Comparison of ENCODE assay signal across 1 cellular context in genomic region chr18:159037-159652, GRCh38.
TF ChIP-seq lines count a peak whose summit lies in the region.

No MANE protein-coding gene starts in this region.

TF ChIP-seq in K562, 482 proteins besides CTCF, POLR2A, EP300 and RAD21 (continued from another document):
- TF ChIP-seq CHD4 (IDR thresholded peaks at IDR 0.05; ENCODE audit: insufficient read depth, insufficient replicate concordance, low read depth, low read length, poor library complexity, severe bottlenecking) = no peak
- no peak for TF ChIP-seq TOE1 (IDR thresholded peaks at IDR 0.05; ENCODE audit: borderline replicate concordance)
- TF ChIP-seq TOE1 (CRISPR knock-in tag; IDR thresholded peaks at IDR 0.05; ENCODE audit: borderline replicate concordance, low read depth) = 0 out of 2 replicates have a peak, but pooled peaks have one; percentile 68
- TF ChIP-seq YY1 (IDR thresholded peaks at IDR 0.05; ENCODE audit: borderline replicate concordance in 1 of 3, control insufficient read depth in 1 of 3, extremely low read depth in 1 of 3, insufficient read depth in 3 of 3, insufficient read length in 1 of 3, insufficient replicate concordance in 2 of 3, low read depth in 1 of 3, low read length in 2 of 3) = peak in 1 of 3 experiments; percentile 79
- peak; percentile 3 for TF ChIP-seq MEIS2 (IDR thresholded peaks at IDR 0.05; ENCODE audit: partially characterized antibody)
- TF ChIP-seq ZNF644 (tag; IDR thresholded peaks at IDR 0.05; ENCODE audit: low read depth) = no peak
- no peak for TF ChIP-seq REST (CRISPR knock-in tag; IDR thresholded peaks at IDR 0.05; ENCODE audit: low read depth)
- TF ChIP-seq EHMT2 (IDR thresholded peaks at IDR 0.05) = peak; percentile 57; the same call in 1 of the 2 replicates
- TF ChIP-seq ZFP1 (CRISPR knock-in tag; IDR thresholded peaks at IDR 0.05) = no peak
- TF ChIP-seq TCF3 (CRISPR knock-in tag; IDR thresholded peaks at IDR 0.05) = peak; percentile 26; the same call in 1 of the 2 replicates
- peak; percentile 46 for TF ChIP-seq CEBPG (CRISPR knock-in tag; IDR thresholded peaks at IDR 0.05)
- peak in 1 of 2 experiments; percentile 33; a peak in 1 of 4 replicates for TF ChIP-seq CEBPG (tag; conservative IDR thresholded peaks at IDR 0.05 in 1 of 2, IDR thresholded peaks at IDR 0.05 in 1 of 2)
- TF ChIP-seq LEF1 (IDR thresholded peaks at IDR 0.05) = no peak
- no peak for TF ChIP-seq BCOR (IDR thresholded peaks at IDR 0.05)
- TF ChIP-seq ZNF609 (CRISPR knock-in tag; IDR thresholded peaks at IDR 0.05; ENCODE audit: borderline replicate concordance) = no peak
- TF ChIP-seq HDAC8 (tag; IDR thresholded peaks at IDR 0.05) = no peak
- TF ChIP-seq SMARCA4 (IDR thresholded peaks at IDR 0.05) = 0 out of 2 replicates have a peak, but pooled peaks have one; percentile 24
- TF ChIP-seq TAF1 (IDR thresholded peaks at IDR 0.05; ENCODE audit: control insufficient read depth, extremely low read depth, insufficient read depth, low read length, severe bottlenecking) = no peak
TF ChIP-seq in K562: peak in this region for 12.
